ENCODE assay signal across 1 cellular context in the genomic region with DNA sequence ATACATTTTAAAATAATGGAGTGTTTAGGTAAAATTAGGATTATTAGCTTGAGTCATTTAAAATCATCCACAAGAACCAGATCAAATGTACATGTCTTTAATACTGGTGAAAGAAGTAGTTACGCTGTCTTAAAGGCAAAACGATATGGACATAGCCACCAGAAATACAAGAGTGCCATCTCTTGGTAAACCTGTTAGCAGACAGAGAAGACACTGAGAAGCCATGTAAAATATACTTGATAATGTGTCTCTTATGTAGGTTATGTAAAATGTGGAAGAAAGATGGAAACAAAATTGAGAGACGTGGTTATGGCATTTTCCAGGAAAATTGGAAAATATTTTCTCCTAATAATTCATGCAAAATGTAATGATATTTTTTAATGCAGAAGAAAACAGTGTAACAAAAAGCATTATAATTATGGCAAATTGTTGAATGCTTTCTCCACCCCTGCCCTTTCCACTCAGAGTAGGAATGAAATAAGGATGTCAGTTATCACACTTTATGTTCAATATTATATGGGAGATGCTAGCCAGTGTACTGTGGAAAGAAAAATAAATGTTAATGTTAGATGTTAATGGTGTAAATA.
A peak's percentile ranks its signal among the peaks of the same experiment; 100 is the strongest.
TF ChIP-seq lines count a peak whose summit lies in the region.

No MANE protein-coding gene starts in this region.

TF ChIP-seq in HepG2, 621 proteins besides CTCF, POLR2A, EP300 and RAD21 (continues in another document):
- 0 out of 2 replicates have a peak, but pooled peaks have one; percentile 68 for TF ChIP-seq SSRP1 (CRISPR knock-in tag; IDR thresholded peaks at IDR 0.05)
- TF ChIP-seq TMF1 (CRISPR knock-in tag; IDR thresholded peaks at IDR 0.05; ENCODE audit: low read depth): no peak
- TF ChIP-seq RCOR2 (CRISPR knock-in tag; IDR thresholded peaks at IDR 0.05): 0 out of 2 replicates have a peak, but pooled peaks have one; percentile 25
- TF ChIP-seq RARA (CRISPR knock-in tag; IDR thresholded peaks at IDR 0.05): peak; percentile 29; the same call in 1 of the 2 replicates
- TF ChIP-seq TCF7L2 (IDR thresholded peaks at IDR 0.05; ENCODE audit: low read depth, low read length): no peak
- TF ChIP-seq IRF2 (CRISPR knock-in tag; IDR thresholded peaks at IDR 0.05): peak; percentile 64; the same call in 1 of the 2 replicates
- TF ChIP-seq ZNF781 (CRISPR knock-in tag; IDR thresholded peaks at IDR 0.05; ENCODE audit: borderline replicate concordance, not compliant biosample characterization): no peak
- TF ChIP-seq, protein P1, sequence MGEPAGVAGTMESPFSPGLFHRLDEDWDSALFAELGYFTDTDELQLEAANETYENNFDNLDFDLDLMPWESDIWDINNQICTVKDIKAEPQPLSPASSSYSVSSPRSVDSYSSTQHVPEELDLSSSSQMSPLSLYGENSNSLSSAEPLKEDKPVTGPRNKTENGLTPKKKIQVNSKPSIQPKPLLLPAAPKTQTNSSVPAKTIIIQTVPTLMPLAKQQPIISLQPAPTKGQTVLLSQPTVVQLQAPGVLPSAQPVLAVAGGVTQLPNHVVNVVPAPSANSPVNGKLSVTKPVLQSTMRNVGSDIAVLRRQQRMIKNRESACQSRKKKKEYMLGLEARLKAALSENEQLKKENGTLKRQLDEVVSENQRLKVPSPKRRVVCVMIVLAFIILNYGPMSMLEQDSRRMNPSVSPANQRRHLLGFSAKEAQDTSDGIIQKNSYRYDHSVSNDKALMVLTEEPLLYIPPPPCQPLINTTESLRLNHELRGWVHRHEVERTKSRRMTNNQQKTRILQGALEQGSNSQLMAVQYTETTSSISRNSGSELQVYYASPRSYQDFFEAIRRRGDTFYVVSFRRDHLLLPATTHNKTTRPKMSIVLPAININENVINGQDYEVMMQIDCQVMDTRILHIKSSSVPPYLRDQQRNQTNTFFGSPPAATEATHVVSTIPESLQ (CRISPR knock-in tag; conservative IDR thresholded peaks at IDR 0.05): no peak
- 0 out of 2 replicates have a peak, but pooled peaks have one; percentile 37 for TF ChIP-seq ELF3 (CRISPR knock-in tag; IDR thresholded peaks at IDR 0.05)
- peak; percentile 16; the same call in 1 of the 2 replicates for TF ChIP-seq HMG20A (CRISPR knock-in tag; IDR thresholded peaks at IDR 0.05; ENCODE audit: borderline replicate concordance)
- peak; percentile 86; the same call in 1 of the 2 replicates for TF ChIP-seq SMAD3 (CRISPR knock-in tag; IDR thresholded peaks at IDR 0.05)
- TF ChIP-seq, protein P2, sequence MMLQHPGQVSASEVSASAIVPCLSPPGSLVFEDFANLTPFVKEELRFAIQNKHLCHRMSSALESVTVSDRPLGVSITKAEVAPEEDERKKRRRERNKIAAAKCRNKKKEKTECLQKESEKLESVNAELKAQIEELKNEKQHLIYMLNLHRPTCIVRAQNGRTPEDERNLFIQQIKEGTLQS (CRISPR knock-in tag; IDR thresholded peaks at IDR 0.05): no peak
- no peak for TF ChIP-seq CREB1 (IDR thresholded peaks at IDR 0.05)
- TF ChIP-seq CREB1 (CRISPR knock-in tag; IDR thresholded peaks at IDR 0.05): peak; percentile 29; the same call in 1 of the 2 replicates
- TF ChIP-seq, protein P3, sequence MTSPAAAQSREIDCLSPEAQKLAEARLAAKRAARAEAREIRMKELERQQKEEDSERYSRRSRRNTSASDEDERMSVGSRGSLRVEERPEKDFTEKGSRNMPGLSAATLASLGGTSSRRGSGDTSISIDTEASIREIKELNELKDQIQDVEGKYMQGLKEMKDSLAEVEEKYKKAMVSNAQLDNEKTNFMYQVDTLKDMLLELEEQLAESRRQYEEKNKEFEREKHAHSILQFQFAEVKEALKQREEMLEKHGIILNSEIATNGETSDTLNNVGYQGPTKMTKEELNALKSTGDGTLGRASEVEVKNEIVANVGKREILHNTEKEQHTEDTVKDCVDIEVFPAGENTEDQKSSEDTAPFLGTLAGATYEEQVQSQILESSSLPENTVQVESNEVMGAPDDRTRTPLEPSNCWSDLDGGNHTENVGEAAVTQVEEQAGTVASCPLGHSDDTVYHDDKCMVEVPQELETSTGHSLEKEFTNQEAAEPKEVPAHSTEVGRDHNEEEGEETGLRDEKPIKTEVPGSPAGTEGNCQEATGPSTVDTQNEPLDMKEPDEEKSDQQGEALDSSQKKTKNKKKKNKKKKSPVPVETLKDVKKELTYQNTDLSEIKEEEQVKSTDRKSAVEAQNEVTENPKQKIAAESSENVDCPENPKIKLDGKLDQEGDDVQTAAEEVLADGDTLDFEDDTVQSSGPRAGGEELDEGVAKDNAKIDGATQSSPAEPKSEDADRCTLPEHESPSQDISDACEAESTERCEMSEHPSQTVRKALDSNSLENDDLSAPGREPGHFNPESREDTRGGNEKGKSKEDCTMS (CRISPR knock-in tag; conservative IDR thresholded peaks at IDR 0.05): no peak
- TF ChIP-seq PPARG (CRISPR knock-in tag; conservative IDR thresholded peaks at IDR 0.05): peak; percentile 57; the same call in 1 of the 2 replicates
- TF ChIP-seq, protein P4, sequence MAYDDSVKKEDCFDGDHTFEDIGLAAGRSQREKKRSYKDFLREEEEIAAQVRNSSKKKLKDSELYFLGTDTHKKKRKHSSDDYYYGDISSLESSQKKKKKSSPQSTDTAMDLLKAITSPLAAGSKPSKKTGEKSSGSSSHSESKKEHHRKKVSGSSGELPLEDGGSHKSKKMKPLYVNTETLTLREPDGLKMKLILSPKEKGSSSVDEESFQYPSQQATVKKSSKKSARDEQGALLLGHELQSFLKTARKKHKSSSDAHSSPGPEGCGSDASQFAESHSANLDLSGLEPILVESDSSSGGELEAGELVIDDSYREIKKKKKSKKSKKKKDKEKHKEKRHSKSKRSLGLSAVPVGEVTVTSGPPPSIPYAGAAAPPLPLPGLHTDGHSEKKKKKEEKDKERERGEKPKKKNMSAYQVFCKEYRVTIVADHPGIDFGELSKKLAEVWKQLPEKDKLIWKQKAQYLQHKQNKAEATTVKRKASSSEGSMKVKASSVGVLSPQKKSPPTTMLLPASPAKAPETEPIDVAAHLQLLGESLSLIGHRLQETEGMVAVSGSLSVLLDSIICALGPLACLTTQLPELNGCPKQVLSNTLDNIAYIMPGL (CRISPR knock-in tag; IDR thresholded peaks at IDR 0.05; ENCODE audit: borderline replicate concordance in 1 of 2, low read depth in 1 of 2): peak in 1 of 2 experiments; percentile 55; a peak in 1 of 4 replicates
- TF ChIP-seq, protein P5, sequence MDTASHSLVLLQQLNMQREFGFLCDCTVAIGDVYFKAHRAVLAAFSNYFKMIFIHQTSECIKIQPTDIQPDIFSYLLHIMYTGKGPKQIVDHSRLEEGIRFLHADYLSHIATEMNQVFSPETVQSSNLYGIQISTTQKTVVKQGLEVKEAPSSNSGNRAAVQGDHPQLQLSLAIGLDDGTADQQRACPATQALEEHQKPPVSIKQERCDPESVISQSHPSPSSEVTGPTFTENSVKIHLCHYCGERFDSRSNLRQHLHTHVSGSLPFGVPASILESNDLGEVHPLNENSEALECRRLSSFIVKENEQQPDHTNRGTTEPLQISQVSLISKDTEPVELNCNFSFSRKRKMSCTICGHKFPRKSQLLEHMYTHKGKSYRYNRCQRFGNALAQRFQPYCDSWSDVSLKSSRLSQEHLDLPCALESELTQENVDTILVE (CRISPR knock-in tag; IDR thresholded peaks at IDR 0.05): peak; percentile 64; the same call in 1 of the 2 replicates
- TF ChIP-seq MIER3 (CRISPR knock-in tag; IDR thresholded peaks at IDR 0.05; ENCODE audit: borderline replicate concordance): 0 out of 2 replicates have a peak, but pooled peaks have one; percentile 21
- TF ChIP-seq, protein P6, sequence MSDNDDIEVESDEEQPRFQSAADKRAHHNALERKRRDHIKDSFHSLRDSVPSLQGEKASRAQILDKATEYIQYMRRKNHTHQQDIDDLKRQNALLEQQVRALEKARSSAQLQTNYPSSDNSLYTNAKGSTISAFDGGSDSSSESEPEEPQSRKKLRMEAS (IDR thresholded peaks at IDR 0.05): no peak
- TF ChIP-seq, protein P7, sequence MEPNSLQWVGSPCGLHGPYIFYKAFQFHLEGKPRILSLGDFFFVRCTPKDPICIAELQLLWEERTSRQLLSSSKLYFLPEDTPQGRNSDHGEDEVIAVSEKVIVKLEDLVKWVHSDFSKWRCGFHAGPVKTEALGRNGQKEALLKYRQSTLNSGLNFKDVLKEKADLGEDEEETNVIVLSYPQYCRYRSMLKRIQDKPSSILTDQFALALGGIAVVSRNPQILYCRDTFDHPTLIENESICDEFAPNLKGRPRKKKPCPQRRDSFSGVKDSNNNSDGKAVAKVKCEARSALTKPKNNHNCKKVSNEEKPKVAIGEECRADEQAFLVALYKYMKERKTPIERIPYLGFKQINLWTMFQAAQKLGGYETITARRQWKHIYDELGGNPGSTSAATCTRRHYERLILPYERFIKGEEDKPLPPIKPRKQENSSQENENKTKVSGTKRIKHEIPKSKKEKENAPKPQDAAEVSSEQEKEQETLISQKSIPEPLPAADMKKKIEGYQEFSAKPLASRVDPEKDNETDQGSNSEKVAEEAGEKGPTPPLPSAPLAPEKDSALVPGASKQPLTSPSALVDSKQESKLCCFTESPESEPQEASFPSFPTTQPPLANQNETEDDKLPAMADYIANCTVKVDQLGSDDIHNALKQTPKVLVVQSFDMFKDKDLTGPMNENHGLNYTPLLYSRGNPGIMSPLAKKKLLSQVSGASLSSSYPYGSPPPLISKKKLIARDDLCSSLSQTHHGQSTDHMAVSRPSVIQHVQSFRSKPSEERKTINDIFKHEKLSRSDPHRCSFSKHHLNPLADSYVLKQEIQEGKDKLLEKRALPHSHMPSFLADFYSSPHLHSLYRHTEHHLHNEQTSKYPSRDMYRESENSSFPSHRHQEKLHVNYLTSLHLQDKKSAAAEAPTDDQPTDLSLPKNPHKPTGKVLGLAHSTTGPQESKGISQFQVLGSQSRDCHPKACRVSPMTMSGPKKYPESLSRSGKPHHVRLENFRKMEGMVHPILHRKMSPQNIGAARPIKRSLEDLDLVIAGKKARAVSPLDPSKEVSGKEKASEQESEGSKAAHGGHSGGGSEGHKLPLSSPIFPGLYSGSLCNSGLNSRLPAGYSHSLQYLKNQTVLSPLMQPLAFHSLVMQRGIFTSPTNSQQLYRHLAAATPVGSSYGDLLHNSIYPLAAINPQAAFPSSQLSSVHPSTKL (CRISPR knock-in tag; IDR thresholded peaks at IDR 0.05): peak; percentile 73
- no peak for TF ChIP-seq MTA3 (CRISPR knock-in tag; IDR thresholded peaks at IDR 0.05)
- TF ChIP-seq, protein P8, sequence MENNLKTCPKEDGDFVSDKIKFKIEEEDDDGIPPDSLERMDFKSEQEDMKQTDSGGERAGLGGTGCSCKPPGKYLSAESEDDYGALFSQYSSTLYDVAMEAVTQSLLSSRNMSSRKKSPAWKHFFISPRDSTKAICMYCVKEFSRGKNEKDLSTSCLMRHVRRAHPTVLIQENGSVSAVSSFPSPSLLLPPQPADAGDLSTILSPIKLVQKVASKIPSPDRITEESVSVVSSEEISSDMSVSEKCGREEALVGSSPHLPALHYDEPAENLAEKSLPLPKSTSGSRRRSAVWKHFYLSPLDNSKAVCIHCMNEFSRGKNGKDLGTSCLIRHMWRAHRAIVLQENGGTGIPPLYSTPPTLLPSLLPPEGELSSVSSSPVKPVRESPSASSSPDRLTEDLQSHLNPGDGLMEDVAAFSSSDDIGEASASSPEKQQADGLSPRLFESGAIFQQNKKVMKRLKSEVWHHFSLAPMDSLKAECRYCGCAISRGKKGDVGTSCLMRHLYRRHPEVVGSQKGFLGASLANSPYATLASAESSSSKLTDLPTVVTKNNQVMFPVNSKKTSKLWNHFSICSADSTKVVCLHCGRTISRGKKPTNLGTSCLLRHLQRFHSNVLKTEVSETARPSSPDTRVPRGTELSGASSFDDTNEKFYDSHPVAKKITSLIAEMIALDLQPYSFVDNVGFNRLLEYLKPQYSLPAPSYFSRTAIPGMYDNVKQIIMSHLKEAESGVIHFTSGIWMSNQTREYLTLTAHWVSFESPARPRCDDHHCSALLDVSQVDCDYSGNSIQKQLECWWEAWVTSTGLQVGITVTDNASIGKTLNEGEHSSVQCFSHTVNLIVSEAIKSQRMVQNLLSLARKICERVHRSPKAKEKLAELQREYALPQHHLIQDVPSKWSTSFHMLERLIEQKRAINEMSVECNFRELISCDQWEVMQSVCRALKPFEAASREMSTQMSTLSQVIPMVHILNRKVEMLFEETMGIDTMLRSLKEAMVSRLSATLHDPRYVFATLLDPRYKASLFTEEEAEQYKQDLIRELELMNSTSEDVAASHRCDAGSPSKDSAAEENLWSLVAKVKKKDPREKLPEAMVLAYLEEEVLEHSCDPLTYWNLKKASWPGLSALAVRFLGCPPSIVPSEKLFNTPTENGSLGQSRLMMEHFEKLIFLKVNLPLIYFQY (CRISPR knock-in tag; IDR thresholded peaks at IDR 0.05; ENCODE audit: borderline replicate concordance): peak; percentile 59; the same call in 1 of the 2 replicates
- 0 out of 2 replicates have a peak, but pooled peaks have one; percentile 50 for TF ChIP-seq ZFP1 (CRISPR knock-in tag; IDR thresholded peaks at IDR 0.05)
- TF ChIP-seq KAT8 (CRISPR knock-in tag; IDR thresholded peaks at IDR 0.05): peak; percentile 64
- peak; percentile 50; the same call in 1 of the 2 replicates for TF ChIP-seq REPIN1 (CRISPR knock-in tag; IDR thresholded peaks at IDR 0.05; ENCODE audit: borderline replicate concordance, low read depth)
- TF ChIP-seq ZNF747 (CRISPR knock-in tag; IDR thresholded peaks at IDR 0.05; ENCODE audit: borderline replicate concordance): no peak
- peak; percentile 93 for TF ChIP-seq SMC3 (IDR thresholded peaks at IDR 0.05; ENCODE audit: low read length)
- TF ChIP-seq NFRKB (IDR thresholded peaks at IDR 0.05): no peak
- TF ChIP-seq SIX1 (CRISPR knock-in tag; IDR thresholded peaks at IDR 0.05; ENCODE audit: borderline replicate concordance): 0 out of 2 replicates have a peak, but pooled peaks have one; percentile 40
- no peak for TF ChIP-seq SIN3A (IDR thresholded peaks at IDR 0.05; ENCODE audit: borderline replicate concordance, low read depth, low read length)
- TF ChIP-seq NR2F6 (IDR thresholded peaks at IDR 0.05): no peak
- TF ChIP-seq NR2F6 (CRISPR knock-in tag; IDR thresholded peaks at IDR 0.05): peak; percentile 13; the same call in 1 of the 2 replicates
- TF ChIP-seq ZNF543 (CRISPR knock-in tag; IDR thresholded peaks at IDR 0.05): no peak
- TF ChIP-seq STAG1 (CRISPR knock-in tag; IDR thresholded peaks at IDR 0.05): peak; percentile 94
- no peak for TF ChIP-seq ZBTB3 (CRISPR knock-in tag; IDR thresholded peaks at IDR 0.05; ENCODE audit: borderline replicate concordance, low read depth)
- peak; percentile 62 for TF ChIP-seq THAP11 (CRISPR knock-in tag; IDR thresholded peaks at IDR 0.05)
- peak in 1 of 2 experiments; percentile 52; a peak in 1 of 4 replicates for TF ChIP-seq KLF16 (CRISPR knock-in tag; IDR thresholded peaks at IDR 0.05)
- peak; percentile 40; the same call in 1 of the 2 replicates for TF ChIP-seq YEATS2 (CRISPR knock-in tag; IDR thresholded peaks at IDR 0.05; ENCODE audit: borderline replicate concordance)
- TF ChIP-seq, protein P9, sequence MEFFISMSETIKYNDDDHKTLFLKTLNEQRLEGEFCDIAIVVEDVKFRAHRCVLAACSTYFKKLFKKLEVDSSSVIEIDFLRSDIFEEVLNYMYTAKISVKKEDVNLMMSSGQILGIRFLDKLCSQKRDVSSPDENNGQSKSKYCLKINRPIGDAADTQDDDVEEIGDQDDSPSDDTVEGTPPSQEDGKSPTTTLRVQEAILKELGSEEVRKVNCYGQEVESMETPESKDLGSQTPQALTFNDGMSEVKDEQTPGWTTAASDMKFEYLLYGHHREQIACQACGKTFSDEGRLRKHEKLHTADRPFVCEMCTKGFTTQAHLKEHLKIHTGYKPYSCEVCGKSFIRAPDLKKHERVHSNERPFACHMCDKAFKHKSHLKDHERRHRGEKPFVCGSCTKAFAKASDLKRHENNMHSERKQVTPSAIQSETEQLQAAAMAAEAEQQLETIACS (CRISPR knock-in tag; IDR thresholded peaks at IDR 0.05): no peak
- TF ChIP-seq MIXL1 (CRISPR knock-in tag; IDR thresholded peaks at IDR 0.05): peak; percentile 74; the same call in 1 of the 2 replicates
- TF ChIP-seq GATAD2A (CRISPR knock-in tag; IDR thresholded peaks at IDR 0.05): peak; percentile 69
- TF ChIP-seq RXRB (CRISPR knock-in tag; IDR thresholded peaks at IDR 0.05; ENCODE audit: borderline replicate concordance): peak; percentile 46; the same call in 1 of the 2 replicates
- no peak for TF ChIP-seq ZBTB7B (CRISPR knock-in tag; IDR thresholded peaks at IDR 0.05)
